8 cellular contexts compared by ENCODE assay signal in genomic region chr6:13538084-13538483, GRCh38. TPM values are rescaled to one million over a fixed set of nuclear protein-coding genes. Genes with fewer than 3 reads are reported as not detected.
DNase-seq lines count a peak whose midpoint lies in the region; ATAC-seq and TF ChIP-seq lines count a peak whose summit lies in the region.

No MANE protein-coding gene starts in this region.

- H3K4me2 ChIP-seq in parathyroid adenoma (ENCODE audit: low read length) = no peak overlapping the region

- no TSS peak for BruUV-seq in Panc1 (replicated peaks; lab: Mats Ljungman, UMichigan)

- H3K27me3 ChIP-seq in Panc1 (ENCODE audit: control insufficient read depth, insufficient read depth, low read length) (peaks cover 2% of the 10 kb centered on the region), parathyroid adenoma (ENCODE audit: control insufficient read depth, insufficient read depth, low read length) (no peaks in the 10 kb centered on the region)

- H3K27me3 Mint-ChIP-seq in nephron progenitor cell (ENCODE audit: low read depth, poor library complexity) = no peaks in the 10 kb centered on the region

- H3K36me3 Mint-ChIP-seq in nephron progenitor cell (ENCODE audit: low read depth) = no peaks in the 10 kb centered on the region

- TF ChIP-seq CTCF in Panc1 (IDR thresholded peaks at IDR 0.05) = peak; percentile 41; the same call in 1 of the 2 replicates
- TF ChIP-seq CTCF in parathyroid adenoma (IDR thresholded peaks at IDR 0.05) = peak; percentile 64
- TF ChIP-seq CTCF in nephron progenitor cell (IDR thresholded peaks at IDR 0.05) = no peak

- H3K4me1 Mint-ChIP-seq in nephron progenitor cell = peaks cover 35% of the 10 kb centered on the region

- H3K27ac ChIP-seq in Panc1 (ENCODE audit: low read length) (no peak overlapping the region), parathyroid adenoma (no peak overlapping the region)

- DNase-seq in SKM-1 treated with dmso at 0.1 percent for 144 hours (lab: John Stamatoyannopoulos, UW; ENCODE audit: unreplicated experiment) (peak; percentile 40), SKM-1 (lab: John Stamatoyannopoulos, UW; ENCODE audit: unreplicated experiment) (no peak), Panc1 (ENCODE audit: low read depth, low spot score) (no peak), fibroblast of gingiva (ENCODE audit: low read depth) (peak; percentile 64), nephron progenitor cell (no peak)

- CTCF ChIA-PET in Panc1 (lab: Charles Lee) = no interaction called here

- H3K9me3 Mint-ChIP-seq in nephron progenitor cell = peaks cover 4% of the 10 kb centered on the region

- H3K4me1 ChIP-seq in Panc1 (ENCODE audit: control insufficient read depth, insufficient read depth, low read length) = no peaks in the 10 kb centered on the region
- no peaks in the 10 kb centered on the region for H3K4me1 ChIP-seq in parathyroid adenoma

- H3K9me3 ChIP-seq in Panc1 (ENCODE audit: control insufficient read depth, insufficient read depth, low read depth, low read length) (no peaks in the 10 kb centered on the region), parathyroid adenoma (ENCODE audit: control insufficient read depth, low read length) (no peaks in the 10 kb centered on the region)

- no peak overlapping the region for H3K9ac ChIP-seq in parathyroid adenoma

- no peak overlapping the region for H3K4me3 Mint-ChIP-seq in nephron progenitor cell

- no peaks in the 10 kb centered on the region for H3K36me3 ChIP-seq in Panc1 (ENCODE audit: control insufficient read depth, insufficient read depth, low read length)
- H3K36me3 ChIP-seq in parathyroid adenoma (ENCODE audit: control insufficient read depth, insufficient read depth, low read length) = no peaks in the 10 kb centered on the region

- no peaks in the 10 kb centered on the region for H3K79me2 ChIP-seq in parathyroid adenoma

- no peak overlapping the region for H3K27ac Mint-ChIP-seq in nephron progenitor cell

- ATAC-seq in Panc1 = no peak
- no peak for ATAC-seq in GM21529 (IDR thresholded peaks at IDR 0.05; ENCODE audit: unreplicated experiment)
- ATAC-seq in GM19023 (IDR thresholded peaks at IDR 0.05; ENCODE audit: unreplicated experiment) = no peak

- intact Hi-C loops in Panc1 (cut with micrococcal nuclease; ENCODE audit: unreplicated experiment) = loop anchor here (5.0 kb wide), 1 partner anchor 201 kb away; no protein-coding TSS in a partner anchor

- POLR2A ChIA-PET in Panc1 (lab: Charles Lee) = no interaction called here

- in situ Hi-C loops in Panc1 (cut with HindIII; ENCODE audit: low pct_unique_long_range_greater_than_20kb, low sequenced_read_pairs) = no loop called here

- no peak overlapping the region for H3K4me3 ChIP-seq in Panc1 (ENCODE audit: low read depth in 2 of 2, low read length in 2 of 2)
- no peak overlapping the region for H3K4me3 ChIP-seq in parathyroid adenoma (ENCODE audit: low read depth, low read length)

- H2AFZ ChIP-seq in parathyroid adenoma = no peak overlapping the region

RNA-seq across cellular contexts. Expression of gene SIRT5, which starts 36.3 kb away (rescaled TPM):
- 11.0 TPM for total RNA-seq in Panc1 (2021; ENCODE audit: unreplicated experiment)
- polyA plus RNA-seq in Panc1 (2012; ENCODE audit: insufficient read length) = 6.9 TPM

RNA-seq across cellular contexts. Expression of gene GFOD1, which starts 50.7 kb away (rescaled TPM):
- 0.62 TPM for total RNA-seq in Panc1 (2021; ENCODE audit: unreplicated experiment)
- 0.18 TPM for polyA plus RNA-seq in Panc1 (2012; ENCODE audit: insufficient read length)

Comparison
In these comparisons a context has a peak if more than half of its experiments do, and no peak if none do; other contexts are left out.
1. DNase-seq: peak in SKM-1 treated with dmso at 0.1 percent for 144 hours (single experiment) and fibroblast of gingiva (single experiment); none in SKM-1 (single experiment), Panc1 (single experiment) and nephron progenitor cell (single experiment).